ENCODE assay signal across 10 cellular contexts in genomic region chr1:100387209-100387608, GRCh38. TPM values are rescaled to one million over a fixed set of nuclear protein-coding genes. Genes with fewer than 3 reads are reported as not detected.
DNase-seq lines count a peak whose midpoint lies in the region; ATAC-seq and TF ChIP-seq lines count a peak whose summit lies in the region.
"Had no signal": no experiment of that assay in that cellular context is flagged by ENCODE, and none has a peak within 500 bp of the region (broad histone marks: within the 10 kb centered on the region; RNA-seq: fewer than 3 reads in every experiment).

No MANE protein-coding gene starts in this region.

- H3K27me3 Mint-ChIP-seq in activated CD4-positive, alpha-beta T cell treated with anti-CD3 and anti-CD28 coated beads, Interleukin-2, amount 10 ng/mL, durations not matched to agents 24 days and 14 days: no peaks in the 10 kb centered on the region
- H3K27me3 Mint-ChIP-seq in activated B cell treated with CpG ODN at 0.5 μM for 24 hours: no peaks in the 10 kb centered on the region
- H3K27me3 Mint-ChIP-seq in stimulated activated memory B cell treated with anti-CD40 and anti-IgM and Interleukin-4, amounts not matched to agents 10 μg/mL and 1 μg/mL and 100 μg/mL, for 72 hours: no peaks in the 10 kb centered on the region

- POLR2A ChIA-PET in activated B cell treated with CpG ODN at 0.5 μM for 24 hours (lab: Charles Lee): no interaction called here

- peaks cover 46% of the 10 kb centered on the region for H3K4me1 Mint-ChIP-seq in activated CD4-positive, alpha-beta T cell treated with anti-CD3 and anti-CD28 coated beads, Interleukin-2, amount 10 ng/mL, durations not matched to agents 24 days and 14 days
- peaks cover 45% of the 10 kb centered on the region for H3K4me1 Mint-ChIP-seq in activated B cell treated with CpG ODN at 0.5 μM for 24 hours
- H3K4me1 Mint-ChIP-seq in stimulated activated memory B cell treated with anti-CD40 and anti-IgM and Interleukin-4, amounts not matched to agents 10 μg/mL and 1 μg/mL and 100 μg/mL, for 72 hours: peaks cover 33% of the 10 kb centered on the region

- CTCF ChIA-PET in activated B cell treated with CpG ODN at 0.5 μM for 24 hours (lab: Charles Lee): no interaction called here

- DNase-seq in activated CD4-positive, alpha-beta T cell treated with anti-CD3 and anti-CD28 coated beads, Interleukin-2, amount 10 ng/mL, durations not matched to agents 24 days and 14 days: no peak
- no peak for DNase-seq in activated CD4-positive, alpha-beta T cell treated with anti-CD3 and anti-CD28 coated beads, Interleukin-2, amount 50 U/mL, for 4 hours
- DNase-seq in activated B cell treated with CpG ODN at 0.5 μM for 24 hours (no peak), fibroblast of villous mesenchyme (ENCODE audit: low read depth) (peak; percentile 25), NCI-H2171 treated with DMSO at 0.1 percent for 48 hours (lab: John Stamatoyannopoulos, UW) (no peak)
- DNase-seq: NCI-H526; stimulated activated naive CD4-positive, alpha-beta T cell treated with Interleukin-2 at 50 U/mL for 16 hours had no signal

- H3K36me3 Mint-ChIP-seq in activated CD4-positive, alpha-beta T cell treated with anti-CD3 and anti-CD28 coated beads, Interleukin-2, amount 10 ng/mL, durations not matched to agents 24 days and 14 days (ENCODE audit: low read depth): peaks cover 29% of the 10 kb centered on the region
- H3K36me3 Mint-ChIP-seq in activated B cell treated with CpG ODN at 0.5 μM for 24 hours (ENCODE audit: low read depth): peaks cover 21% of the 10 kb centered on the region
- H3K36me3 Mint-ChIP-seq in stimulated activated memory B cell treated with anti-CD40 and anti-IgM and Interleukin-4, amounts not matched to agents 10 μg/mL and 1 μg/mL and 100 μg/mL, for 72 hours: peaks cover 4% of the 10 kb centered on the region

- intact Hi-C loops in activated CD4-positive, alpha-beta T cell treated with anti-CD3 and anti-CD28 coated beads, Interleukin-2, amount 10 ng/mL, durations not matched to agents 24 days and 14 days (cut with micrococcal nuclease): no loop called here
- intact Hi-C loops in activated B cell treated with CpG ODN at 0.5 μM for 24 hours (cut with micrococcal nuclease): loop anchor here (1.0 kb wide), 1 partner anchor 13 kb away; no protein-coding TSS in a partner anchor

- H3K9me3 Mint-ChIP-seq in activated CD4-positive, alpha-beta T cell treated with anti-CD3 and anti-CD28 coated beads, Interleukin-2, amount 10 ng/mL, durations not matched to agents 24 days and 14 days: no peaks in the 10 kb centered on the region
- no peaks in the 10 kb centered on the region for H3K9me3 Mint-ChIP-seq in activated B cell treated with CpG ODN at 0.5 μM for 24 hours
- no peaks in the 10 kb centered on the region for H3K9me3 Mint-ChIP-seq in stimulated activated memory B cell treated with anti-CD40 and anti-IgM and Interleukin-4, amounts not matched to agents 10 μg/mL and 1 μg/mL and 100 μg/mL, for 72 hours

- peak overlapping the region; percentile 49 for H3K4me3 Mint-ChIP-seq in activated CD4-positive, alpha-beta T cell treated with anti-CD3 and anti-CD28 coated beads, Interleukin-2, amount 10 ng/mL, durations not matched to agents 24 days and 14 days
- H3K4me3 Mint-ChIP-seq in activated B cell treated with CpG ODN at 0.5 μM for 24 hours: peak overlapping the region; percentile 39
- H3K4me3 Mint-ChIP-seq in stimulated activated memory B cell treated with anti-CD40 and anti-IgM and Interleukin-4, amounts not matched to agents 10 μg/mL and 1 μg/mL and 100 μg/mL, for 72 hours: no peak overlapping the region

- ATAC-seq in activated B cell treated with CpG ODN at 0.5 μM for 24 hours (ENCODE audit: low read depth) (no peak), HG02678 (IDR thresholded peaks at IDR 0.05; ENCODE audit: unreplicated experiment) (no peak), HG03039 (IDR thresholded peaks at IDR 0.05; ENCODE audit: unreplicated experiment) (no peak)
- no peak for ATAC-seq in stimulated activated memory B cell treated with anti-CD40 and anti-IgM and Interleukin-4, amounts not matched to agents 10 μg/mL and 1 μg/mL and 100 μg/mL, for 72 hours

- H3K27ac Mint-ChIP-seq in activated CD4-positive, alpha-beta T cell treated with anti-CD3 and anti-CD28 coated beads, Interleukin-2, amount 10 ng/mL, durations not matched to agents 24 days and 14 days: peak overlapping the region; percentile 58
- no peak overlapping the region for H3K27ac Mint-ChIP-seq in activated B cell treated with CpG ODN at 0.5 μM for 24 hours
- peak overlapping the region; percentile 37 for H3K27ac Mint-ChIP-seq in stimulated activated memory B cell treated with anti-CD40 and anti-IgM and Interleukin-4, amounts not matched to agents 10 μg/mL and 1 μg/mL and 100 μg/mL, for 72 hours

- TF ChIP-seq CTCF in activated B cell treated with CpG ODN at 0.5 μM for 24 hours (IDR thresholded peaks at IDR 0.05): no peak
- TF ChIP-seq CTCF in fibroblast of villous mesenchyme (IDR thresholded peaks at IDR 0.05; ENCODE audit: insufficient read depth, low read depth, low read length): no peak

- no peak overlapping the region for H3K4me3 ChIP-seq in fibroblast of villous mesenchyme (ENCODE audit: low read depth, low read length)

RNA-seq across cellular contexts. Expression of gene CDC14A, which starts 34.9 kb away (rescaled TPM):
- total RNA-seq in activated CD4-positive, alpha-beta T cell treated with anti-CD3 and anti-CD28 coated beads, Interleukin-2, amount 10 ng/mL, durations not matched to agents 24 days and 14 days: 10.3 and 11.0 TPM in 2 replicates
- total RNA-seq in activated B cell treated with CpG ODN at 0.5 μM for 24 hours (16.8 and 17.0 TPM in 2 replicates), fibroblast of villous mesenchyme (4.2 and 5.2 TPM in 2 replicates)
